ENCODE assay signal across 31 cellular contexts in genomic region chr16:17944345-17944744, GRCh38.
"Had no signal": no experiment of that assay in that cellular context is flagged by ENCODE, and none has a peak within 500 bp of the region (broad histone marks: within the 10 kb centered on the region; RNA-seq: fewer than 3 reads in every experiment).

No MANE protein-coding gene starts in this region.

- H3K4me1 Mint-ChIP-seq: activated T-helper 17 cell treated with anti-CD3 and anti-CD28 coated beads, Interleukin-2, amount 50 U/mL, for 72 hours; central memory CD8-positive, alpha-beta T cell had no signal

- H3K27ac ChIP-seq: brain microvascular endothelial cell, VCaP had no signal

- H3K36me3 ChIP-seq: brain microvascular endothelial cell had no signal

- H3K27ac Mint-ChIP-seq: activated CD4-positive, alpha-beta T cell treated with anti-CD3 and anti-CD28 coated beads, Interleukin-2, amount 10 ng/mL, durations not matched to agents 24 days and 14 days; activated CD8-positive, alpha-beta T cell treated with anti-CD3 and anti-CD28 coated beads for 36 hours; activated naive CD8-positive, alpha-beta T cell treated with anti-CD3 and anti-CD28 coated beads for 36 hours; activated T-cell treated with anti-CD3 and anti-CD28 coated beads, Interleukin-2, amount 50 U/mL, for 72 hours; activated T-helper 17 cell treated with anti-CD3 and anti-CD28 coated beads, Interleukin-2, amount 50 U/mL, for 72 hours had no signal

- H3K9me3 Mint-ChIP-seq: activated CD8-positive, alpha-beta T cell treated with anti-CD3 and anti-CD28 coated beads for 36 hours; activated naive CD8-positive, alpha-beta T cell treated with anti-CD3 and anti-CD28 coated beads for 36 hours; activated T-cell treated with anti-CD3 and anti-CD28 coated beads, Interleukin-2, amount 50 U/mL, for 72 hours; activated T-helper 17 cell treated with anti-CD3 and anti-CD28 coated beads, Interleukin-2, amount 50 U/mL, for 72 hours; central memory CD8-positive, alpha-beta T cell had no signal

- H3K4me3 Mint-ChIP-seq: activated CD4-positive, alpha-beta T cell treated with anti-CD3 and anti-CD28 coated beads, Interleukin-2, amount 10 ng/mL, durations not matched to agents 24 days and 14 days; activated CD8-positive, alpha-beta T cell treated with anti-CD3 and anti-CD28 coated beads for 36 hours; activated naive CD8-positive, alpha-beta T cell treated with anti-CD3 and anti-CD28 coated beads for 36 hours; activated T-cell treated with anti-CD3 and anti-CD28 coated beads, Interleukin-2, amount 50 U/mL, for 72 hours; activated T-helper 17 cell treated with anti-CD3 and anti-CD28 coated beads, Interleukin-2, amount 50 U/mL, for 72 hours; central memory CD8-positive, alpha-beta T cell had no signal

- H3K36me3 Mint-ChIP-seq: activated naive CD8-positive, alpha-beta T cell treated with anti-CD3 and anti-CD28 coated beads for 36 hours had no signal

- ATAC-seq: activated CD8-positive, alpha-beta T cell treated with anti-CD3 and anti-CD28 coated beads for 36 hours; activated T-cell treated with anti-CD3 and anti-CD28 coated beads, Interleukin-2, amount 50 U/mL, for 72 hours; activated T-helper 17 cell treated with anti-CD3 and anti-CD28 coated beads, Interleukin-2, amount 50 U/mL, for 72 hours had no signal

- H3K27me3 ChIP-seq: brain microvascular endothelial cell had no signal

- DNase-seq: activated CD4-positive, alpha-beta T cell treated with anti-CD3 and anti-CD28 coated beads, Interleukin-2, amount 10 ng/mL, durations not matched to agents 24 days and 14 days; activated CD4-positive, alpha-beta T cell treated with anti-CD3 and anti-CD28 coated beads, Interleukin-2, amount 50 U/mL, for 4 hours; activated CD4-positive, CD25-positive, alpha-beta regulatory T cell; activated CD8-positive, alpha-beta T cell treated with anti-CD3 and anti-CD28 coated beads for 36 hours; activated effector memory CD4-positive, alpha-beta T cell treated with anti-CD3 and anti-CD28 coated beads, Interleukin-2, amount 50 U/mL, for 16 hours; activated naive CD4-positive, alpha-beta T cell; activated naive CD4-positive, alpha-beta T cell treated with anti-CD3 and anti-CD28 coated beads, Interleukin-2, amount 50 U/mL, for 16 hours; activated naive CD8-positive, alpha-beta T cell treated with anti-CD3 and anti-CD28 coated beads for 36 hours; activated T-cell treated with anti-CD3 and anti-CD28 coated beads, Interleukin-2, amount 50 U/mL, for 1 hour; activated T-cell treated with anti-CD3 and anti-CD28 coated beads, Interleukin-2, amount 50 U/mL, for 72 hours; amniotic stem cell; aorta; brain microvascular endothelial cell; NCI-H1105; NCI-H1417 treated with DMSO at 0.1 percent for 48 hours; NCI-H187 treated with DMSO at 0.1 percent for 48 hours; NCI-H2081; NCI-H2171; NCI-H510A; NCI-H526; NCI-H748 treated with DMSO at 0.1 percent for 48 hours; NK-92 treated with Interleukin-12 subunit alpha and Interleukin-12 subunit beta, amount 100 ng/mL, for 24 hours; OCI-M1; Right ventricle myocardium superior; SW 1271; T-helper 1 cell; T-helper 2 cell; T-helper 9 cell had no signal
